ENCODE assay signal across 8 cellular contexts in the genomic region with DNA sequence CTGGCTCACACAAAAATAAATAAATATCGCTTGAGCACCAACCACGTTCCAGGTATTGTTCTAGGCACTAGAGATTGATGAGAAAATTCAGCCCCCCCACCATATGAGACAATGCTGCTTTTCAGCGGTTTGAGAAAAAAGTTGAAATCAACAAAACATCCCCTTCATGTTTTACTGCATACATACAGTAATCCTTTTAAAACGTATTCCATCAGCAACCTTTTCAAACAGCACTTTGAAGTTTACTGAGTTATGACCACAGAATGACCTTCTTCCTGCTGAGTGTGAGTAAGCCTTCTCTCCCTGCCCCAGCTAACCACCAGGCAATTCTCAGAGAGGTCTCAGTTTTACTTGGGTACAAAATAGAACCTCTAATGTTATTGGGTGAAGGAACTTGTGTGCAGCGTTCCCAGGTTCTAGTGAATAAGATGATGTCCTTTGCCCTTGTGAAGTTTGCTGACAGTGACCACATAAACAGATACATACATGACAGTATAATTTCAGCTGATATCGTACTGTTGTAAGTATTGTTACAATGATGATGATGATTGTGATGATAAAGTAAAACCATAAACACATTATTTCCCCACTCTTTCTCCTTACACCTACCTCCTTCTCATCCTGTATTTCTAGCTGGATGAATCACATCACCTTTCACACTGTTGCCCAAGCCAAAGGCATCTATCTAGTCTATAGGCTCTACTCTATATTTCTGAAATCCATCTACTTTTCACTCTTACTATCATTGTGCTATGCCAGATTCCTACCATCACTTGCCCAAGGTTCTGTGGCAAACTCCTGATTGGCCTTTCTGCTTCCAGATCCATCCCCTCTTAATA.
A peak's percentile ranks its signal among the peaks of the same experiment; 100 is the strongest.
DNase-seq lines count a peak whose midpoint lies in the region; ATAC-seq, FAIRE-seq and TF ChIP-seq lines count a peak whose summit lies in the region.

No MANE protein-coding gene starts in this region.

- peaks cover 23% of the 10 kb centered on the region for H3K4me1 Mint-ChIP-seq in activated T-cell treated with anti-CD3 and anti-CD28 coated beads, Interleukin-2, amount 50 U/mL, for 4 hours (ENCODE audit: low read depth)

- no peaks in the 10 kb centered on the region for H3K9me3 Mint-ChIP-seq in activated T-cell treated with anti-CD3 and anti-CD28 coated beads, Interleukin-2, amount 50 U/mL, for 4 hours

- in situ Hi-C loops in astrocyte of the cerebellum (cut with HindIII; ENCODE audit: low sequenced_read_pairs): no loop called here

- no peak for FAIRE-seq in HTR-8/SVneo (lab: Jason Lieb, UNC)

- H3K36me3 ChIP-seq in smooth muscle cell (ENCODE audit: low read depth): no peaks in the 10 kb centered on the region

- ATAC-seq in activated T-cell treated with anti-CD3 and anti-CD28 coated beads, Interleukin-2, amount 50 U/mL, for 4 hours: peak; percentile 92 to 98
- ATAC-seq in GM19397 (IDR thresholded peaks at IDR 0.05; ENCODE audit: unreplicated experiment): no peak

- H4K20me1 ChIP-seq in smooth muscle cell (ENCODE audit: low read depth): no peaks in the 10 kb centered on the region

- H3K9ac ChIP-seq in smooth muscle cell (ENCODE audit: low read depth): peak overlapping the region; percentile 37

- 26% methylated on average over 6 of the region's 6 CpGs for WGBS in smooth muscle cell (ENCODE audit: low lambda C conversion rate)

- H3K4me3 ChIP-seq in astrocyte of the cerebellum (ENCODE audit: low read depth, low read length) (no peak overlapping the region), smooth muscle cell (no peak overlapping the region)

- TF ChIP-seq CTCF in astrocyte of the cerebellum (IDR thresholded peaks at IDR 0.05; ENCODE audit: low read depth, low read length, missing control alignments) (no peak), smooth muscle cell (IDR thresholded peaks at IDR 0.05; ENCODE audit: borderline replicate concordance, insufficient read depth, poor library complexity, severe bottlenecking) (no peak)

- no peaks in the 10 kb centered on the region for H3K79me2 ChIP-seq in smooth muscle cell (ENCODE audit: low read depth)

- H3K4me2 ChIP-seq in smooth muscle cell: peak overlapping the region; percentile 32

- H3K4me1 ChIP-seq in smooth muscle cell (ENCODE audit: low read depth): peaks cover 24% of the 10 kb centered on the region

- H2AFZ ChIP-seq in smooth muscle cell (ENCODE audit: low read depth): no peak overlapping the region

- no peak for DNase-seq in activated T-cell treated with anti-CD3 and anti-CD28 coated beads, Interleukin-2, amount 50 U/mL, for 4 hours
- DNase-seq in activated T-cell treated with anti-CD3 and anti-CD28 coated beads, Interleukin-2, amount 50 U/mL, for 1 hour: no peak
- DNase-seq in HTR-8/SVneo (ENCODE audit: insufficient read length, low spot score) (peak; percentile 40), astrocyte of the cerebellum (ENCODE audit: low read depth) (peak; percentile 93), smooth muscle cell (lab: John Stamatoyannopoulos, UW; ENCODE audit: unreplicated experiment) (no peak), SK-N-DZ (ENCODE audit: low spot score) (no peak), NCI-H446 treated with DMSO at 0.1 percent for 48 hours (lab: John Stamatoyannopoulos, UW) (no peak)

- no peaks in the 10 kb centered on the region for H3K27me3 ChIP-seq in smooth muscle cell (ENCODE audit: low read depth)

- no peaks in the 10 kb centered on the region for H3K9me3 ChIP-seq in smooth muscle cell (replicated peaks; ENCODE audit: low read depth)

- H3K4me3 Mint-ChIP-seq in activated T-cell treated with anti-CD3 and anti-CD28 coated beads, Interleukin-2, amount 50 U/mL, for 4 hours: no peak overlapping the region

- H3K36me3 Mint-ChIP-seq in activated T-cell treated with anti-CD3 and anti-CD28 coated beads, Interleukin-2, amount 50 U/mL, for 4 hours (ENCODE audit: insufficient read depth): no peaks in the 10 kb centered on the region

- no peaks in the 10 kb centered on the region for H3K27me3 Mint-ChIP-seq in activated T-cell treated with anti-CD3 and anti-CD28 coated beads, Interleukin-2, amount 50 U/mL, for 4 hours (ENCODE audit: low read depth)

- H3K27ac ChIP-seq in smooth muscle cell (ENCODE audit: low read depth): peak overlapping the region; percentile 85

- H3F3A ChIP-seq in smooth muscle cell (ENCODE audit: low read depth): no peaks in the 10 kb centered on the region

Comparison
In these comparisons a context has a peak if more than half of its experiments do, and no peak if none do; other contexts are left out.
1. DNase-seq: peak in HTR-8/SVneo (single experiment) and astrocyte of the cerebellum (single experiment); none in activated T-cell treated with anti-CD3 and anti-CD28 coated beads, Interleukin-2, amount 50 U/mL, for 4 hours (single experiment), activated T-cell treated with anti-CD3 and anti-CD28 coated beads, Interleukin-2, amount 50 U/mL, for 1 hour (single experiment), smooth muscle cell (single experiment), SK-N-DZ (single experiment) and NCI-H446 treated with DMSO at 0.1 percent for 48 hours (single experiment).